ENCODE assay signal across 8 cellular contexts in the genomic region with DNA sequence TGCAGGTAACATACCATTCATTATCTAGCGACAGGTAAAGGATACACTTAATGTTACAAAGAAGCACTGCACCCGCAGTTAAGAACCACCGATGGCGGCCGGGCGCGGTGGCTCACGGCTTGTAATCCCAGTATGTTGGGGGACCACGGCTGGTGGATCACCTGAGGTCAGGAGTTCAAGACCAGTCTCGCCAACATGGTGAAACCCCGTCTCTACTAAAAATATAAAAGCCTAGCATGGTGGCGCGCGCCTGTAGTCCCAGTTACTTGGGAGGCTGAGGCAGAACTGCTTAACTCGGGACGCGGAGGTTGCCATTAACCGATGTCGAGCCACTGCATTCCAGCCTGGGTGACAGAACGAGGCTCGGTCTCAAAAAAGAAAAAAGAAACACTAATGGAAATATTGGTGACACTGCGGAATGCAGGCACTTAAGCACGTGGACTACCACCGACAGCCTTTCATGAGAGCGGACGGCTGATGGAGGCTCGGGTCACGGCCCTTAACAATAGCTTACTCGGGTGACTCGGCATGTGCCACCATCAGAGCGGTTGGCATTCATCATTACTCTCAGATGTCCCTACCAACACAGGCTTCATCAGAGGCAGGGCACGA. TPM values are rescaled to one million over a fixed set of nuclear protein-coding genes. Genes with fewer than 3 reads are reported as not detected.
DNase-seq lines count a peak whose midpoint lies in the region; ATAC-seq, FAIRE-seq and TF ChIP-seq lines count a peak whose summit lies in the region.

No MANE protein-coding gene starts in this region.

- peak overlapping the region; percentile 66 for H3K9ac ChIP-seq in mucosa of stomach (ENCODE audit: low read length)

- DNase-seq in GM18507 (ENCODE audit: extremely low spot score, insufficient read length, low read depth), result no peak
- DNase-seq in RWPE1 (ENCODE audit: low spot score), result no peak
- DNase-seq in dermis blood vessel endothelial cell, result peak; percentile 63
- no peak for DNase-seq in vagina (ENCODE audit: extremely low spot score in 2 of 2)
- DNase-seq in GF-D8 (lab: John Stamatoyannopoulos, UW), result no peak
- DNase-seq in putamen (ENCODE audit: low spot score), result no peak

- FAIRE-seq in GM18507 (lab: Jason Lieb, UNC), result peak; percentile 12

- peak overlapping the region; percentile 95 for H3K27ac ChIP-seq in RWPE1
- H3K27ac ChIP-seq in vagina, result peak overlapping the region; percentile 99

- ATAC-seq in GM18511 (IDR thresholded peaks at IDR 0.05; ENCODE audit: unreplicated experiment), result no peak

- no peak for TF ChIP-seq POLR2A in vagina (IDR thresholded peaks at IDR 0.05)

- CTCF ChIA-PET in RWPE1 (lab: Yijun Ruan, JAX), result no interaction called here

- H3K9me3 ChIP-seq in mucosa of stomach (ENCODE audit: control insufficient read depth, low read length), result no peaks in the 10 kb centered on the region
- no peaks in the 10 kb centered on the region for H3K9me3 ChIP-seq in vagina

- TF ChIP-seq CTCF in RWPE1 (conservative IDR thresholded peaks at IDR 0.05; ENCODE audit: low read depth) (no peak), vagina (IDR thresholded peaks at IDR 0.05) (no peak)

- H3K4me3 ChIP-seq in mucosa of stomach (ENCODE audit: low read length) (peak overlapping the region; percentile 40), vagina (peak overlapping the region; percentile 86 to 92)

- POLR2A ChIA-PET in RWPE1 (lab: Yijun Ruan, JAX; ENCODE audit: low non-redundant PET), result interaction anchor here (0.6 kb wide), 1 partner anchor 39 kb away, joined by 4 read pairs; no protein-coding TSS in a partner anchor

- H3K36me3 ChIP-seq in mucosa of stomach (ENCODE audit: control insufficient read depth, insufficient read depth, low read length) (peaks cover 9% of the 10 kb centered on the region), vagina (peaks cover 7 to 54% of the 10 kb centered on the region in 2 donors)

- H3K27me3 ChIP-seq in mucosa of stomach (ENCODE audit: control insufficient read depth, insufficient read depth, low read length) (no peaks in the 10 kb centered on the region), vagina (no peaks in the 10 kb centered on the region)

- intact Hi-C loops in vagina (cut with DNase I), result loop anchor here (5.0 kb wide), 1 partner anchor 390 kb away; a partner anchor contains a TSS

- H3K4me1 ChIP-seq in mucosa of stomach (ENCODE audit: control insufficient read depth, insufficient read depth, low read length) (peaks cover 17% of the 10 kb centered on the region), vagina (peaks cover 42% of the 10 kb centered on the region)

RNA-seq across cellular contexts. Expression of a gene that starts 0.5 kb away (rescaled TPM):
- total RNA-seq in dermis blood vessel endothelial cell, result 180 and 432 TPM in 2 replicates
- 466 TPM for total RNA-seq in vagina

RNA-seq across cellular contexts. Expression of a gene that starts 0.9 kb away (rescaled TPM):
- total RNA-seq in dermis blood vessel endothelial cell, result 5.5 and 6.0 TPM in 2 replicates
- total RNA-seq in vagina, result 6.6 TPM

RNA-seq across cellular contexts. Expression of a gene that starts 42.6 kb away (rescaled TPM):
- total RNA-seq in dermis blood vessel endothelial cell (13.4 and 19.6 TPM in 2 replicates), vagina (3.7 TPM)

RNA-seq across cellular contexts. Expression of a gene that starts 42.8 kb away (rescaled TPM):
- total RNA-seq in dermis blood vessel endothelial cell (13.8 and 31.8 TPM in 2 replicates), vagina (6.4 TPM)

RNA-seq across cellular contexts. Expression of a gene that starts 49.9 kb away (rescaled TPM):
- total RNA-seq in dermis blood vessel endothelial cell (0.05 TPM in 1 of 2 replicates, not detected in the other), vagina (not detected)
